ENCODE assay signal across 24 cellular contexts in genomic region chr15:101147181-101147580, GRCh38.
"Had no signal": no experiment of that assay in that cellular context is flagged by ENCODE, and none has a peak within 500 bp of the region (broad histone marks: within the 10 kb centered on the region; RNA-seq: fewer than 3 reads in every experiment).

No MANE protein-coding gene starts in this region.

- ATAC-seq: effector memory CD8-positive, alpha-beta T cell; heart right ventricle; left cardiac atrium; left lung; naive thymus-derived CD8-positive, alpha-beta T cell; sciatic nerve had no signal

- H3K27ac ChIP-seq: esophagus squamous epithelium, heart right ventricle, left lung, parathyroid adenoma, right atrium auricular region, stomach, thyroid gland had no signal

- H3K36me3 ChIP-seq: esophagus squamous epithelium, heart right ventricle, left lung, right atrium auricular region, stomach, thyroid gland had no signal

- DNase-seq: cortex of kidney; effector memory CD8-positive, alpha-beta T cell; erythroblast; esophagus squamous epithelium; foreskin melanocyte; glutamatergic neuron; heart right ventricle; hippocampal formation; left cardiac atrium; mammary epithelial cell; mesendoderm; midbrain; naive thymus-derived CD8-positive, alpha-beta T cell; stimulated activated CD4-positive, alpha-beta T cell treated with anti-CD3 and anti-CD28 coated beads, Interleukin-2, amount 100 ng/mL, for 48 hours; stimulated activated naive CD4-positive, alpha-beta T cell treated with Interleukin-2 at 50 U/mL for 16 hours; stomach; thyroid gland; trophoblast cell had no signal

- H3K79me2 ChIP-seq: parathyroid adenoma had no signal

- H3K4me1 ChIP-seq: parathyroid adenoma, thyroid gland had no signal

- H3K4me3 ChIP-seq: esophagus squamous epithelium, heart right ventricle, left lung, right atrium auricular region, stomach, thyroid gland had no signal

- H3K27me3 ChIP-seq: esophagus squamous epithelium, heart right ventricle, left lung, right atrium auricular region, stomach, thyroid gland had no signal

- FAIRE-seq: endometrium, islet of Langerhans had no signal

- H2AFZ ChIP-seq: parathyroid adenoma had no signal

- H3K9ac ChIP-seq: parathyroid adenoma had no signal

- H3K9me3 ChIP-seq: esophagus squamous epithelium, heart right ventricle, left lung, right atrium auricular region, stomach, thyroid gland had no signal
